Comparison of ENCODE assay signal across 19 cellular contexts in the genomic region with DNA sequence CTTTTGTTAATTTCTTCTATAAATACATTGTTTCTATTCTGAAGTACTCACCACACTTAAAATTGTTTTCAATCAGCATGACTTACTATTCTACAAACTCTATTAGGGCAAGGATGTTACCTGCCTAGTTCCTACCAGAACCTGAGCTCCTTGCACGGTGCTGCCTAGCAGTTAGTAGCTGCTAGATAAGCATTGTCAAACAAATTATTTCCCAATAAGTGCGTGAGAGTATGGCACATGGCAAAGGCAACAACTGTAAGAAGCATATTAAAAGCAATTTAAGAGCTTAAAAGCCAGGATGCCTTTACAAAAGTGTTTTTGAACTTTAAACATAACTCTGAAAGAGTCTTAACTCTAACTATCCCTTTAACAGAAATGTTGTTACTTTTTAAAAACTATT. TPM values are rescaled to one million over a fixed set of nuclear protein-coding genes. Genes with fewer than 3 reads are reported as not detected.
"Had no signal": no experiment of that assay in that cellular context is flagged by ENCODE, and none has a peak within 500 bp of the region (broad histone marks: within the 10 kb centered on the region; RNA-seq: fewer than 3 reads in every experiment).

No MANE protein-coding gene starts in this region.

- H3K27ac ChIP-seq: gastroesophageal sphincter, sigmoid colon, thyroid gland had no signal

- DNase-seq: activated CD4-positive, alpha-beta T cell treated with anti-CD3 and anti-CD28 coated beads, Interleukin-2, amount 10 ng/mL, durations not matched to agents 24 days and 14 days; activated CD4-positive, CD25-positive, alpha-beta regulatory T cell; activated CD8-positive, alpha-beta T cell treated with anti-CD3 and anti-CD28 coated beads for 36 hours; activated naive CD4-positive, alpha-beta T cell treated with anti-CD3 and anti-CD28 coated beads, Interleukin-2, amount 10 ng/mL, durations not matched to agents 7 days and 5 days; activated T-cell treated with anti-CD3 and anti-CD28 coated beads, Interleukin-2, amount 50 U/mL, for 1 hour; aorta; cortex of kidney; effector CD8-positive, alpha-beta T cell; heart left ventricle; left ventricle myocardium superior; sigmoid colon; stimulated activated CD4-positive, alpha-beta T cell treated with anti-CD3 and anti-CD28 coated beads, Interleukin-4, amount 100 ng/mL, for 24 hours; T-helper 1 cell; T1000; thyroid gland had no signal

- H3K4me3 ChIP-seq: gastroesophageal sphincter, heart left ventricle, sigmoid colon, thyroid gland had no signal

- H3K36me3 ChIP-seq: gastroesophageal sphincter, heart left ventricle, sigmoid colon, thyroid gland had no signal

- ATAC-seq: activated CD8-positive, alpha-beta T cell treated with anti-CD3 and anti-CD28 coated beads for 36 hours; esophagus mucosa; gastroesophageal sphincter; heart left ventricle; left ventricle myocardium superior; natural killer cell treated with Interleukin-12 subunit alpha and Interleukin-12 subunit beta and Interleukin-15 and Interleukin-18, amount 100 ng/mL, for 72 hours; stimulated activated memory B cell treated with anti-CD40 and anti-IgM and Interleukin-4, amounts not matched to agents 10 μg/mL and 1 μg/mL and 100 μg/mL, for 72 hours had no signal

- H3K4me1 ChIP-seq: gastroesophageal sphincter, sigmoid colon, thyroid gland had no signal

- H3K27me3 ChIP-seq: gastroesophageal sphincter, heart left ventricle, sigmoid colon, thyroid gland had no signal

- H3K9me3 ChIP-seq: gastroesophageal sphincter, heart left ventricle, sigmoid colon, thyroid gland had no signal

RNA-seq across cellular contexts. Expression of a gene that starts 8.2 kb away (rescaled TPM):
- total RNA-seq: activated CD4-positive, alpha-beta T cell treated with anti-CD3 and anti-CD28 coated beads, Interleukin-2, amount 10 ng/mL, durations not matched to agents 24 days and 14 days; activated CD8-positive, alpha-beta T cell treated with anti-CD3 and anti-CD28 coated beads for 36 hours had no signal
